ENCODE assay signal across 10 cellular contexts in genomic region chr10:91689731-91690168, GRCh38. TPM values are rescaled to one million over a fixed set of nuclear protein-coding genes. Genes with fewer than 3 reads are reported as not detected.
DNase-seq lines count a peak whose midpoint lies in the region; ATAC-seq, FAIRE-seq and TF ChIP-seq lines count a peak whose summit lies in the region.
"Had no signal": no experiment of that assay in that cellular context is flagged by ENCODE, and none has a peak within 500 bp of the region (broad histone marks: within the 10 kb centered on the region; RNA-seq: fewer than 3 reads in every experiment).

No MANE protein-coding gene starts in this region.

- peak overlapping the region; percentile 95; the same call in 2 of the 3 replicates for H2BK15ac ChIP-seq in IMR-90 (ENCODE audit: low read depth, low read length)

- H3K27me3 ChIP-seq in IMR-90 (ENCODE audit: control insufficient read depth, insufficient read depth, low read length) (no peaks in the 10 kb centered on the region), ascending aorta (no peaks in the 10 kb centered on the region), suprapubic skin (no peaks in the 10 kb centered on the region)

- H3K4me2 ChIP-seq in IMR-90 (ENCODE audit: low read depth, low read length) = no peak overlapping the region

- H3K18ac ChIP-seq in IMR-90 (ENCODE audit: low read depth, low read length) = peak overlapping the region; percentile 90

- H4K91ac ChIP-seq in IMR-90 (ENCODE audit: insufficient read depth, low read depth, low read length) = peak overlapping the region; percentile 92

- H3K4me3 ChIP-seq in IMR-90 (ENCODE audit: insufficient read depth, low read depth, low read length) (no peak overlapping the region), ascending aorta (no peak overlapping the region), suprapubic skin (no peak overlapping the region)

- BruUV-seq in IMR-90 (replicated peaks; lab: Mats Ljungman, UMichigan) = no TSS peak

- TF ChIP-seq CTCF in IMR-90 (conservative IDR thresholded peaks at IDR 0.05; ENCODE audit: low read depth, low read length) = no peak
- no peak for TF ChIP-seq CTCF in ascending aorta (IDR thresholded peaks at IDR 0.05)
- TF ChIP-seq CTCF in suprapubic skin (IDR thresholded peaks at IDR 0.05) = no peak

- H3K27ac ChIP-seq in IMR-90 (ENCODE audit: insufficient read depth, low read length) (peak overlapping the region; percentile 17), ascending aorta (peak overlapping the region; percentile 74 to 80), suprapubic skin (peak overlapping the region; percentile 51)

- H3K4me1 ChIP-seq in IMR-90 (ENCODE audit: control insufficient read depth, insufficient read depth, low read length) (peaks cover 10% of the 10 kb centered on the region), ascending aorta (peaks cover 6 to 11% of the 10 kb centered on the region in 2 donors), suprapubic skin (peaks cover 24% of the 10 kb centered on the region)

- peak overlapping the region; percentile 91 for H3K14ac ChIP-seq in IMR-90 (replicated peaks; ENCODE audit: low read depth, low read length)

- H3K79me1 ChIP-seq in IMR-90 (ENCODE audit: low read depth in 1 of 2, low read length in 2 of 2) = no peaks in the 10 kb centered on the region

- in situ Hi-C loops in IMR-90 (cut with MboI; ENCODE audit: low sequenced_read_pairs) = loop anchor here (10.0 kb wide), 1 partner anchor 135 kb away; no protein-coding TSS in a partner anchor

- H4K20me1 ChIP-seq in IMR-90 (ENCODE audit: insufficient read depth, low read length) = no peaks in the 10 kb centered on the region

- H3K36me3 ChIP-seq in IMR-90 (ENCODE audit: control insufficient read depth, insufficient read depth, low read length) = no peaks in the 10 kb centered on the region
- no peaks in the 10 kb centered on the region for H3K36me3 ChIP-seq in ascending aorta
- no peaks in the 10 kb centered on the region for H3K36me3 ChIP-seq in suprapubic skin

- intact Hi-C loops in IMR-90 (cut with micrococcal nuclease) = loop anchor here (5.0 kb wide), 1 partner anchor 302 kb away; no protein-coding TSS in a partner anchor
- intact Hi-C loops in ascending aorta (cut with DNase I) = loop anchor here (5.0 kb wide), 1 partner anchor 47 kb away; no protein-coding TSS in a partner anchor
- intact Hi-C loops in left ventricle myocardium superior (cut with micrococcal nuclease) = no loop called here

- H2BK20ac ChIP-seq in IMR-90 (ENCODE audit: low read depth, low read length) = peak overlapping the region; percentile 96

- TF ChIP-seq POLR2A in IMR-90 (IDR thresholded peaks at IDR 0.05; ENCODE audit: low read depth, low read length) = no peak
- TF ChIP-seq POLR2A in suprapubic skin (IDR thresholded peaks at IDR 0.05) = no peak

- no peaks in the 10 kb centered on the region for H3K9me3 ChIP-seq in IMR-90 (ENCODE audit: control insufficient read depth, insufficient read depth, low read length)
- no peaks in the 10 kb centered on the region for H3K9me3 ChIP-seq in ascending aorta
- H3K9me3 ChIP-seq in suprapubic skin = no peaks in the 10 kb centered on the region

- FAIRE-seq in HTR-8/SVneo (lab: Jason Lieb, UNC) = no peak

- CTCF ChIA-PET in IMR-90 (lab: Yijun Ruan, JAX) = no interaction called here

- dilution Hi-C loops in IMR-90 (cut with HindIII; ENCODE audit: low sequenced_read_pairs, unreplicated experiment) = no loop called here

- H3K9ac ChIP-seq in IMR-90 (ENCODE audit: low read depth, low read length) = peak overlapping the region; percentile 41; the same call in 1 of the 2 replicates

- H3K9me1 ChIP-seq in IMR-90 (ENCODE audit: insufficient read depth, low read length) = peaks cover 8% of the 10 kb centered on the region

- H3K23ac ChIP-seq in IMR-90 (ENCODE audit: low read depth, low read length) = peak overlapping the region; percentile 81

- H2BK120ac ChIP-seq in IMR-90 (ENCODE audit: low read depth, low read length) = peak overlapping the region; percentile 96

- peak overlapping the region; percentile 97 for H4K5ac ChIP-seq in IMR-90 (ENCODE audit: low read depth, low read length)

- TF ChIP-seq EP300 in suprapubic skin (IDR thresholded peaks at IDR 0.05) = no peak

- H2AK9ac ChIP-seq in IMR-90 (replicated peaks; ENCODE audit: low read depth, low read length, poor library complexity) = peak overlapping the region; percentile 95

- peak; percentile 70 for ATAC-seq in IMR-90 (ENCODE audit: low read depth)
- peak; percentile 96 for ATAC-seq in left ventricle myocardium superior
- ATAC-seq in HG03039 (IDR thresholded peaks at IDR 0.05; ENCODE audit: unreplicated experiment) = no peak
- ATAC-seq: naive thymus-derived CD8-positive, alpha-beta T cell had no signal

- H4K8ac ChIP-seq in IMR-90 (ENCODE audit: low read depth in 2 of 2, low read length in 2 of 2) = peak overlapping the region; percentile 61 to 97

- no peak for TF ChIP-seq RAD21 in IMR-90 (IDR thresholded peaks at IDR 0.05; ENCODE audit: low read length)

- peak overlapping the region; percentile 96 for H3K4ac ChIP-seq in IMR-90 (ENCODE audit: low read depth, low read length)

- H2AFZ ChIP-seq in IMR-90 (replicated peaks; ENCODE audit: low read length, poor library complexity) = peak overlapping the region; percentile 82

- POLR2A ChIA-PET in IMR-90 (lab: Charles Lee; ENCODE audit: unreplicated experiment) = no interaction called here

- H2AK5ac ChIP-seq in IMR-90 (ENCODE audit: low read depth, low read length) = peak overlapping the region; percentile 99

- peak overlapping the region; percentile 79 for H2BK5ac ChIP-seq in IMR-90 (ENCODE audit: low read depth, low read length, poor library complexity, severe bottlenecking)

- peak overlapping the region; percentile 55; the same call in 1 of the 2 replicates for H3K56ac ChIP-seq in IMR-90 (ENCODE audit: extremely low read depth, insufficient read depth, low read length)

- no CpG with 5 or more reads among the region's 2 CpGs for WGBS in IMR-90 (ENCODE audit: extremely low coverage in 2 of 2, insufficient read length in 1 of 2), 2 experiments
- WGBS in suprapubic skin = 45% methylated on average over 2 of the region's 2 CpGs

- DNase-seq in IMR-90 (peak; percentile 54), ascending aorta (ENCODE audit: low spot score in 2 of 2) (peak; percentile 31 to 78), left ventricle myocardium superior (no peak), suprapubic skin (ENCODE audit: low spot score in 2 of 2) (no peak), HTR-8/SVneo (ENCODE audit: insufficient read length, low spot score) (no peak)
- DNase-seq in stimulated activated CD4-positive, alpha-beta T cell treated with anti-CD3 and anti-CD28 coated beads, Interleukin-2, amount 100 ng/mL, for 24 hours = no peak
- DNase-seq: activated naive CD4-positive, alpha-beta T cell; naive thymus-derived CD8-positive, alpha-beta T cell had no signal

TF ChIP-seq in IMR-90, 13 proteins besides CTCF, POLR2A, EP300 and RAD21:
- TF ChIP-seq MXI1 (IDR thresholded peaks at IDR 0.05; ENCODE audit: borderline replicate concordance, low read depth, low read length) (no peak), CEBPB (IDR thresholded peaks at IDR 0.05; ENCODE audit: low read depth, low read length) (peak; percentile 88)
TF ChIP-seq in IMR-90: peak in this region for 1.

RNA-seq across cellular contexts. Expression of gene PPP1R3C, which starts 56.9 kb away (rescaled TPM):
- total RNA-seq in IMR-90 (2012; rRNA removed) = 61.7 and 62.9 TPM in 2 replicates
- 10.8 and 17.4 TPM in 2 replicates for polyA plus RNA-seq in IMR-90 (2012; rRNA removed)
- 4.8 and 6.4 TPM in 2 replicates for polyA plus RNA-seq in IMR-90 (2012; cell fraction: cytosol; rRNA removed)
- 1.6 and 12.4 TPM in 2 replicates for polyA plus RNA-seq in IMR-90 (2012; cell fraction: nucleus; rRNA removed; ENCODE audit: low replicate concordance)
- 2.0 TPM for total RNA-seq in ascending aorta
- total RNA-seq in left ventricle myocardium superior = 180 TPM
- 10 to 100 TPM in 1 of 4 donors, 1 to 10 TPM in 3; 4.8 to 10.3 (median 6.3) TPM for total RNA-seq in suprapubic skin
- total RNA-seq: naive thymus-derived CD8-positive, alpha-beta T cell; T-helper 2 cell treated with Interferon-gamma antibody and Interleukin-4, amounts not matched to agents 100 ng/mL and 5 ng/mL, for 36 hours had no signal
- polyA plus RNA-seq: naive thymus-derived CD8-positive, alpha-beta T cell had no signal

Comparison
In these comparisons a context has a peak if more than half of its experiments do, and no peak if none do; other contexts are left out.
1. DNase-seq: peak in IMR-90 (single experiment) and ascending aorta (2 of 2); none in left ventricle myocardium superior (single experiment), suprapubic skin (0 of 2), HTR-8/SVneo (single experiment) and stimulated activated CD4-positive, alpha-beta T cell treated with anti-CD3 and anti-CD28 coated beads, Interleukin-2, amount 100 ng/mL, for 24 hours (0 of 2).
2. H3K27ac ChIP-seq: peak in every context shown above with its lines; median percentile 77 in ascending aorta; 51 in suprapubic skin; 17 in IMR-90.